27 cellular contexts compared by ENCODE assay signal in genomic region chr7:117755136-117755535, GRCh38.
"Had no signal": no experiment of that assay in that cellular context is flagged by ENCODE, and none has a peak within 500 bp of the region (broad histone marks: within the 10 kb centered on the region; RNA-seq: fewer than 3 reads in every experiment).

No MANE protein-coding gene starts in this region.

- H3K27ac Mint-ChIP-seq: activated CD4-positive, alpha-beta memory T cell treated with anti-CD3 and anti-CD28 coated beads, Interleukin-2, amount 10 ng/mL, durations not matched to agents 7 days and 5 days; activated CD4-positive, alpha-beta T cell treated with anti-CD3 and anti-CD28 coated beads, Interleukin-2, amount 10 ng/mL, durations not matched to agents 7 days and 5 days; activated naive CD4-positive, alpha-beta T cell treated with anti-CD3 and anti-CD28 coated beads, Interleukin-2, amount 50 U/mL, for 24 hours; activated naive CD8-positive, alpha-beta T cell treated with anti-CD3 and anti-CD28 coated beads, Interleukin-2, amount 50 U/mL, for 24 hours; activated T-cell treated with anti-CD3 and anti-CD28 coated beads, Interleukin-2, amount 50 U/mL, for 24 hours; activated T-helper 17 cell treated with anti-CD3 and anti-CD28 coated beads, Interleukin-2, amount 50 U/mL, for 72 hours; endodermal cell; nephron; T-helper 17 cell had no signal

- H3K4me2 ChIP-seq: SK-N-SH had no signal

- H3K9me3 Mint-ChIP-seq: activated CD4-positive, alpha-beta memory T cell treated with anti-CD3 and anti-CD28 coated beads, Interleukin-2, amount 10 ng/mL, durations not matched to agents 7 days and 5 days; activated CD4-positive, alpha-beta T cell treated with anti-CD3 and anti-CD28 coated beads, Interleukin-2, amount 10 ng/mL, durations not matched to agents 7 days and 5 days; activated naive CD4-positive, alpha-beta T cell treated with anti-CD3 and anti-CD28 coated beads, Interleukin-2, amount 50 U/mL, for 24 hours; activated naive CD8-positive, alpha-beta T cell treated with anti-CD3 and anti-CD28 coated beads, Interleukin-2, amount 50 U/mL, for 24 hours; activated T-cell treated with anti-CD3 and anti-CD28 coated beads, Interleukin-2, amount 50 U/mL, for 24 hours; activated T-helper 17 cell treated with anti-CD3 and anti-CD28 coated beads, Interleukin-2, amount 50 U/mL, for 72 hours; endodermal cell; nephron had no signal

- H3K4me3 Mint-ChIP-seq: activated CD4-positive, alpha-beta memory T cell treated with anti-CD3 and anti-CD28 coated beads, Interleukin-2, amount 10 ng/mL, durations not matched to agents 7 days and 5 days; activated CD4-positive, alpha-beta T cell treated with anti-CD3 and anti-CD28 coated beads, Interleukin-2, amount 10 ng/mL, durations not matched to agents 7 days and 5 days; activated naive CD4-positive, alpha-beta T cell treated with anti-CD3 and anti-CD28 coated beads, Interleukin-2, amount 50 U/mL, for 24 hours; activated naive CD8-positive, alpha-beta T cell treated with anti-CD3 and anti-CD28 coated beads, Interleukin-2, amount 50 U/mL, for 24 hours; activated T-cell treated with anti-CD3 and anti-CD28 coated beads, Interleukin-2, amount 50 U/mL, for 24 hours; activated T-helper 17 cell treated with anti-CD3 and anti-CD28 coated beads, Interleukin-2, amount 50 U/mL, for 72 hours; endodermal cell; nephron; T-helper 17 cell had no signal

- H3K36me3 Mint-ChIP-seq: activated naive CD4-positive, alpha-beta T cell treated with anti-CD3 and anti-CD28 coated beads, Interleukin-2, amount 50 U/mL, for 24 hours had no signal

- H3K4me1 ChIP-seq: colonic mucosa, left ventricle myocardium inferior, pancreas, psoas muscle, upper lobe of right lung had no signal

- H3K27ac ChIP-seq: colonic mucosa, heart right ventricle, left ventricle myocardium inferior, pancreas, psoas muscle, right atrium auricular region, upper lobe of right lung had no signal

- DNase-seq: activated CD4-positive, alpha-beta memory T cell treated with anti-CD3 and anti-CD28 coated beads, Interleukin-2, amount 10 ng/mL, durations not matched to agents 7 days and 5 days; activated CD4-positive, alpha-beta T cell treated with anti-CD3 and anti-CD28 coated beads, Interleukin-2, amount 10 ng/mL, durations not matched to agents 7 days and 5 days; activated CD4-positive, CD25-positive, alpha-beta regulatory T cell treated with anti-CD3 and anti-CD28 coated beads, Interleukin-2, amount 50 U/mL, for 72 hours; activated CD8-positive, alpha-beta memory T cell treated with anti-CD3 and anti-CD28 coated beads, Interleukin-2, amount 50 U/mL, for 48 hours; activated gamma-delta T cell treated with Interleukin-2 at 50 U/mL for 16 hours; activated naive CD8-positive, alpha-beta T cell treated with anti-CD3 and anti-CD28 coated beads, Interleukin-2, amount 50 U/mL, for 24 hours; activated T-cell treated with anti-CD3 and anti-CD28 coated beads, Interleukin-2, amount 50 U/mL, for 24 hours; colonic mucosa; endodermal cell; heart right ventricle; left ventricle myocardium inferior; pancreas; psoas muscle; SK-N-SH; stimulated activated CD4-positive, alpha-beta T cell treated with anti-CD3 and anti-CD28 coated beads, Interleukin-15, amount 100 ng/mL, for 24 hours; stimulated activated CD4-positive, alpha-beta T cell treated with anti-CD3 and anti-CD28 coated beads, Interleukin-2, amount 100 ng/mL, for 24 hours; stimulated activated naive CD4-positive, alpha-beta T cell treated with Interleukin-2 at 50 U/mL for 16 hours; SW 1271; T-helper 17 cell; upper lobe of right lung had no signal

- H3K4me3 ChIP-seq: colonic mucosa, heart right ventricle, left ventricle myocardium inferior, pancreas, psoas muscle, right atrium auricular region, upper lobe of right lung had no signal

- ATAC-seq: activated naive CD8-positive, alpha-beta T cell treated with anti-CD3 and anti-CD28 coated beads, Interleukin-2, amount 50 U/mL, for 24 hours; activated T-helper 17 cell treated with anti-CD3 and anti-CD28 coated beads, Interleukin-2, amount 50 U/mL, for 72 hours; esophagus mucosa; heart right ventricle; psoas muscle; T-helper 17 cell; upper lobe of right lung had no signal

- H3K4me1 Mint-ChIP-seq: activated CD4-positive, alpha-beta memory T cell treated with anti-CD3 and anti-CD28 coated beads, Interleukin-2, amount 10 ng/mL, durations not matched to agents 7 days and 5 days; activated CD4-positive, alpha-beta T cell treated with anti-CD3 and anti-CD28 coated beads, Interleukin-2, amount 10 ng/mL, durations not matched to agents 7 days and 5 days; activated naive CD4-positive, alpha-beta T cell treated with anti-CD3 and anti-CD28 coated beads, Interleukin-2, amount 50 U/mL, for 24 hours; activated naive CD8-positive, alpha-beta T cell treated with anti-CD3 and anti-CD28 coated beads, Interleukin-2, amount 50 U/mL, for 24 hours; activated T-helper 17 cell treated with anti-CD3 and anti-CD28 coated beads, Interleukin-2, amount 50 U/mL, for 72 hours; endodermal cell; nephron; T-helper 17 cell had no signal

- H3K9ac ChIP-seq: SK-N-SH had no signal

- H3K27me3 Mint-ChIP-seq: activated CD4-positive, alpha-beta memory T cell treated with anti-CD3 and anti-CD28 coated beads, Interleukin-2, amount 10 ng/mL, durations not matched to agents 7 days and 5 days; activated CD4-positive, alpha-beta T cell treated with anti-CD3 and anti-CD28 coated beads, Interleukin-2, amount 10 ng/mL, durations not matched to agents 7 days and 5 days; activated naive CD4-positive, alpha-beta T cell treated with anti-CD3 and anti-CD28 coated beads, Interleukin-2, amount 50 U/mL, for 24 hours; activated naive CD8-positive, alpha-beta T cell treated with anti-CD3 and anti-CD28 coated beads, Interleukin-2, amount 50 U/mL, for 24 hours; activated T-cell treated with anti-CD3 and anti-CD28 coated beads, Interleukin-2, amount 50 U/mL, for 24 hours had no signal

- H3K27me3 ChIP-seq: colonic mucosa, heart right ventricle, pancreas, right atrium auricular region, upper lobe of right lung had no signal

- H3K36me3 ChIP-seq: colonic mucosa, left ventricle myocardium inferior, pancreas, upper lobe of right lung had no signal

- H3K9me3 ChIP-seq: colonic mucosa, heart right ventricle, left ventricle myocardium inferior, pancreas, psoas muscle, right atrium auricular region, SK-N-SH, upper lobe of right lung had no signal

- FAIRE-seq: bronchial epithelial cell, islet of Langerhans, pancreas had no signal
